2 cellular contexts compared by ENCODE assay signal in the genomic region with DNA sequence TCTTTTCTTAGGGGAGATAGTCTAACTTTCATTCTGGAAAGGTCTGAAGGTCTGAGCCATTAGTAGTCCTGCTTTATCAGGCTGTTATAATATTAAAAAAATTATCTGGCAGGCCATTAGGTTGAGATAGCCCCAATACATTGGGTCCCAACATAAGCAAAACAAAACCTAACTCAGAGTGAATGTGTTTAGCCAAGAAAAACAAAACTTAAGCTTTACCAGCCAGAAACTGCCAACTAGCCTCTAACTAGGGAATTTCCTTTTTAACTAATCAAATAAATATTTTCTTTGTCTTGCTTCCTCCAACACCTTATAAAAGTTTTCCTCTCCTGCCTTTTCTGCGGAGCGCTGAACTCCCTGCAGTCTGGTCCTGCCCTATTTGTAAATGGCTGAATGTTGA.
TF ChIP-seq lines count a peak whose summit lies in the region.

No MANE protein-coding gene starts in this region.

TF ChIP-seq in K562, 482 proteins besides CTCF, POLR2A, EP300 and RAD21:
- no peak for TF ChIP-seq MEF2A (IDR thresholded peaks at IDR 0.05; ENCODE audit: control insufficient read depth, low read depth, low read length)
- TF ChIP-seq ZNF79 (CRISPR knock-in tag; IDR thresholded peaks at IDR 0.05; ENCODE audit: low read depth), result no peak
- no peak for TF ChIP-seq TAF15 (IDR thresholded peaks at IDR 0.05; ENCODE audit: low read depth, low read length)
- no peak for TF ChIP-seq SOX6 (IDR thresholded peaks at IDR 0.05)
- TF ChIP-seq, protein P1, sequence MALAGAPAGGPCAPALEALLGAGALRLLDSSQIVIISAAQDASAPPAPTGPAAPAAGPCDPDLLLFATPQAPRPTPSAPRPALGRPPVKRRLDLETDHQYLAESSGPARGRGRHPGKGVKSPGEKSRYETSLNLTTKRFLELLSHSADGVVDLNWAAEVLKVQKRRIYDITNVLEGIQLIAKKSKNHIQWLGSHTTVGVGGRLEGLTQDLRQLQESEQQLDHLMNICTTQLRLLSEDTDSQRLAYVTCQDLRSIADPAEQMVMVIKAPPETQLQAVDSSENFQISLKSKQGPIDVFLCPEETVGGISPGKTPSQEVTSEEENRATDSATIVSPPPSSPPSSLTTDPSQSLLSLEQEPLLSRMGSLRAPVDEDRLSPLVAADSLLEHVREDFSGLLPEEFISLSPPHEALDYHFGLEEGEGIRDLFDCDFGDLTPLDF (CRISPR knock-in tag; IDR thresholded peaks at IDR 0.05), result no peak
- TF ChIP-seq NRF1 (conservative IDR thresholded peaks at IDR 0.05 in 1 of 2, IDR thresholded peaks at IDR 0.05 in 1 of 2), result no peak
- TF ChIP-seq OTX1 (CRISPR knock-in tag; IDR thresholded peaks at IDR 0.05), result no peak
- no peak for TF ChIP-seq ZNF217 (CRISPR knock-in tag; IDR thresholded peaks at IDR 0.05)
- TF ChIP-seq ZFP36 (IDR thresholded peaks at IDR 0.05; ENCODE audit: low read depth, low read length, partially characterized antibody), result no peak
- no peak for TF ChIP-seq ZSCAN29 (IDR thresholded peaks at IDR 0.05)
- TF ChIP-seq, protein P2, sequence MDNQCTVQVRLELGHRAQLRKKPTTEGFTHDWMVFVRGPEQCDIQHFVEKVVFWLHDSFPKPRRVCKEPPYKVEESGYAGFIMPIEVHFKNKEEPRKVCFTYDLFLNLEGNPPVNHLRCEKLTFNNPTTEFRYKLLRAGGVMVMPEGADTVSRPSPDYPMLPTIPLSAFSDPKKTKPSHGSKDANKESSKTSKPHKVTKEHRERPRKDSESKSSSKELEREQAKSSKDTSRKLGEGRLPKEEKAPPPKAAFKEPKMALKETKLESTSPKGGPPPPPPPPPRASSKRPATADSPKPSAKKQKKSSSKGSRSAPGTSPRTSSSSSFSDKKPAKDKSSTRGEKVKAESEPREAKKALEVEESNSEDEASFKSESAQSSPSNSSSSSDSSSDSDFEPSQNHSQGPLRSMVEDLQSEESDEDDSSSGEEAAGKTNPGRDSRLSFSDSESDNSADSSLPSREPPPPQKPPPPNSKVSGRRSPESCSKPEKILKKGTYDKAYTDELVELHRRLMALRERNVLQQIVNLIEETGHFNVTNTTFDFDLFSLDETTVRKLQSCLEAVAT (IDR thresholded peaks at IDR 0.05), result no peak
- TF ChIP-seq, protein P3, sequence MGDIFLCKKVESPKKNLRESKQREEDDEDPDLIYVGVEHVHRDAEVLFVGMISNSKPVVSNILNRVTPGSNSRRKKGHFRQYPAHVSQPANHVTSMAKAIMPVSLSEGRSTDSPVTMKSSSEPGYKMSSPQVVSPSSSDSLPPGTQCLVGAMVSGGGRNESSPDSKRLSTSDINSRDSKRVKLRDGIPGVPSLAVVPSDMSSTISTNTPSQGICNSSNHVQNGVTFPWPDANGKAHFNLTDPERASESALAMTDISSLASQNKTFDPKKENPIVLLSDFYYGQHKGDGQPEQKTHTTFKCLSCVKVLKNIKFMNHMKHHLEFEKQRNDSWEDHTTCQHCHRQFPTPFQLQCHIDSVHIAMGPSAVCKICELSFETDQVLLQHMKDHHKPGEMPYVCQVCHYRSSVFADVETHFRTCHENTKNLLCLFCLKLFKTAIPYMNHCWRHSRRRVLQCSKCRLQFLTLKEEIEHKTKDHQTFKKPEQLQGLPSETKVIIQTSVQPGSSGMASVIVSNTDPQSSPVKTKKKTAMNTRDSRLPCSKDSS (IDR thresholded peaks at IDR 0.05; ENCODE audit: low read depth, partially characterized antibody), result no peak
- TF ChIP-seq C11orf30 (IDR thresholded peaks at IDR 0.05; ENCODE audit: low read depth), result no peak
- TF ChIP-seq HDAC6 (IDR thresholded peaks at IDR 0.05; ENCODE audit: low read depth, low read length), result no peak
- TF ChIP-seq SMAD4 (CRISPR knock-in tag; conservative IDR thresholded peaks at IDR 0.05), result no peak
- TF ChIP-seq, protein P4, sequence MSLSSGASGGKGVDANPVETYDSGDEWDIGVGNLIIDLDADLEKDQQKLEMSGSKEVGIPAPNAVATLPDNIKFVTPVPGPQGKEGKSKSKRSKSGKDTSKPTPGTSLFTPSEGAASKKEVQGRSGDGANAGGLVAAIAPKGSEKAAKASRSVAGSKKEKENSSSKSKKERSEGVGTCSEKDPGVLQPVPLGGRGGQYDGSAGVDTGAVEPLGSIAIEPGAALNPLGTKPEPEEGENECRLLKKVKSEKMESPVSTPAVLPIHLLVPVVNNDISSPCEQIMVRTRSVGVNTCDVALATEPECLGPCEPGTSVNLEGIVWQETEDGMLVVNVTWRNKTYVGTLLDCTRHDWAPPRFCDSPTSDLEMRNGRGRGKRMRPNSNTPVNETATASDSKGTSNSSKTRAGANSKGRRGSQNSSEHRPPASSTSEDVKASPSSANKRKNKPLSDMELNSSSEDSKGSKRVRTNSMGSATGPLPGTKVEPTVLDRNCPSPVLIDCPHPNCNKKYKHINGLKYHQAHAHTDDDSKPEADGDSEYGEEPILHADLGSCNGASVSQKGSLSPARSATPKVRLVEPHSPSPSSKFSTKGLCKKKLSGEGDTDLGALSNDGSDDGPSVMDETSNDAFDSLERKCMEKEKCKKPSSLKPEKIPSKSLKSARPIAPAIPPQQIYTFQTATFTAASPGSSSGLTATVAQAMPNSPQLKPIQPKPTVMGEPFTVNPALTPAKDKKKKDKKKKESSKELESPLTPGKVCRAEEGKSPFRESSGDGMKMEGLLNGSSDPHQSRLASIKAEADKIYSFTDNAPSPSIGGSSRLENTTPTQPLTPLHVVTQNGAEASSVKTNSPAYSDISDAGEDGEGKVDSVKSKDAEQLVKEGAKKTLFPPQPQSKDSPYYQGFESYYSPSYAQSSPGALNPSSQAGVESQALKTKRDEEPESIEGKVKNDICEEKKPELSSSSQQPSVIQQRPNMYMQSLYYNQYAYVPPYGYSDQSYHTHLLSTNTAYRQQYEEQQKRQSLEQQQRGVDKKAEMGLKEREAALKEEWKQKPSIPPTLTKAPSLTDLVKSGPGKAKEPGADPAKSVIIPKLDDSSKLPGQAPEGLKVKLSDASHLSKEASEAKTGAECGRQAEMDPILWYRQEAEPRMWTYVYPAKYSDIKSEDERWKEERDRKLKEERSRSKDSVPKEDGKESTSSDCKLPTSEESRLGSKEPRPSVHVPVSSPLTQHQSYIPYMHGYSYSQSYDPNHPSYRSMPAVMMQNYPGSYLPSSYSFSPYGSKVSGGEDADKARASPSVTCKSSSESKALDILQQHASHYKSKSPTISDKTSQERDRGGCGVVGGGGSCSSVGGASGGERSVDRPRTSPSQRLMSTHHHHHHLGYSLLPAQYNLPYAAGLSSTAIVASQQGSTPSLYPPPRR (CRISPR knock-in tag; IDR thresholded peaks at IDR 0.05; ENCODE audit: borderline replicate concordance), result no peak
- no peak for TF ChIP-seq COPS2 (conservative IDR thresholded peaks at IDR 0.05)
- TF ChIP-seq NR1H2 (CRISPR knock-in tag; IDR thresholded peaks at IDR 0.05), result no peak
- TF ChIP-seq PTTG1 (tag; IDR thresholded peaks at IDR 0.05; ENCODE audit: low read depth), result no peak

TF ChIP-seq in H1, 55 proteins besides CTCF, POLR2A, EP300 and RAD21:
- no peak for TF ChIP-seq GABPA (IDR thresholded peaks at IDR 0.05; ENCODE audit: borderline replicate concordance, insufficient read depth, low read length)
- TF ChIP-seq KDM4A (IDR thresholded peaks at IDR 0.05; ENCODE audit: low read depth, low read length, severe bottlenecking), result no peak
- TF ChIP-seq EZH2 (IDR thresholded peaks at IDR 0.05; ENCODE audit: low read depth, low read length, severe bottlenecking), result no peak
- TF ChIP-seq SUZ12 (IDR thresholded peaks at IDR 0.05; ENCODE audit: low read length), result no peak
- TF ChIP-seq HDAC2 (IDR thresholded peaks at IDR 0.05; ENCODE audit: borderline replicate concordance in 1 of 2, low read depth in 2 of 2, low read length in 2 of 2), result no peak
